Comparison of ENCODE assay signal across 12 cellular contexts in the genomic region with DNA sequence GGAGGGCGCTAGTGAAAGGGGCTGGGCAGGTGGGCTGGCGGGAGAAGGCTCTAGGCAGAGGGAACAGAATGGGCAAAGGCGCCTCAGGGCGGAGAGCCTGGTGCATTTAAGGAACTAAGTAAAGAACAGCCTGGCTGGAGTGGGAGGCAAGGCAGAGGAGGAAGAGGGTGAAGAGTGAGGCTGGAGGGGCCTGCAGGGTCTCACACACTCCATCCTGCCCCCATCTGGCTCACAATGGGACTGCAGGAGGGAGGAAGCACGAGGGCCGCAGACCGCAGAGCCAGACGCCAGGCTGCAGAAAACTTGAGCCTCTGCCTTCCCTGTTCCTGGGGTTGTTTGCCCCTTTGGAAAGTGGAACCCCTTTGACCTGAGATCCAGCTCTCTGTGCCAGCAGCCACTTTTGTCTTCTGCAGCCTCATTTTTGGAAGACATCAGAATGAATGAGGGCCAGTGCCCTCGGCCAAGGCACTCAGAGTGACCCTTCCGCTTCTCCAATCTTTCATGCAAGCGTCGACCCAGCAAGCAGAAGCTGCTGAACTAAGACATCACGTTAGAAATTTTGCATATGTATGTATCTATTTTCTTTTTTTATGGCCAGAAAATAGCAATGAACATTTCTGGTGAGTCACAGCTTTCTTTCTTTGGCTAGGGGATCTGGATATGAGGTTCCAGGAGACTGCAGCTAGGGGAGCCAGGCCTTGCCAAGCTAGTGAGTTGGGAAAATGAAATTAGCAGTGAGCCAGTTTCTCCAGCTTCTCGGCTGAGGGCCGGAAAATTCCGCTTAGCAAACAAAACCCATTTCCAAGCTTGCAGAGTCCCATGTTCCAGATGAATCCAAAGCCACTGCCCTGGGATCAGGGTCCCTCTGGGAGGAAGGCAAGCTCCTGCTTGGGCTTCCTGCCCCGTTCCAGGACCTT.
A peak's percentile ranks its signal among the peaks of the same experiment; 100 is the strongest.
DNase-seq lines count a peak whose midpoint lies in the region; ATAC-seq and TF ChIP-seq lines count a peak whose summit lies in the region.
"Had no signal": no experiment of that assay in that cellular context is flagged by ENCODE, and none has a peak within 500 bp of the region (broad histone marks: within the 10 kb centered on the region; RNA-seq: fewer than 3 reads in every experiment).

No MANE protein-coding gene starts in this region.

- H3K79me2 ChIP-seq in H9 (ENCODE audit: insufficient read depth, low read length): no peaks in the 10 kb centered on the region

- H2AFZ ChIP-seq in H9 (ENCODE audit: low read length): no peak overlapping the region

- WGBS in H9 (ENCODE audit: extremely low coverage, insufficient read length, low lambda C conversion rate): no CpG with 5 or more reads among the region's 17 CpGs
- 79 to 92% methylated on average over 17 of the region's 17 CpGs for WGBS in lung, 2 donors

- H3K9me3 Mint-ChIP-seq in H9: peaks cover 3% of the 10 kb centered on the region in 2 experiments; a peak in 2 of 5 replicates
- peaks cover 9% of the 10 kb centered on the region for H3K9me3 Mint-ChIP-seq in chondrocyte (ENCODE audit: low read depth)

- no peak overlapping the region for H3K27ac ChIP-seq in H9 (ENCODE audit: insufficient read length, low read depth, low read length)
- H3K27ac ChIP-seq in lung (ENCODE audit: low read depth in 1 of 2, low read length in 1 of 2): no peak overlapping the region

- no peak overlapping the region for H3K4me3 Mint-ChIP-seq in H9
- H3K4me3 Mint-ChIP-seq in chondrocyte (ENCODE audit: unreplicated experiment): no peak overlapping the region
- H3K4me3 Mint-ChIP-seq: activated CD4-positive, alpha-beta T cell treated with anti-CD3 and anti-CD28 coated beads, Interleukin-2, amount 10 ng/mL, durations not matched to agents 7 days and 5 days had no signal

- H3K36me3 ChIP-seq in lung (ENCODE audit: control insufficient read depth in 2 of 2, insufficient read depth in 2 of 2, low read length in 2 of 2): no peaks in the 10 kb centered on the region

- H3K23ac ChIP-seq in H9 (ENCODE audit: insufficient read length, low read depth, low read length): no peak overlapping the region

- H3K23me2 ChIP-seq in H9 (ENCODE audit: insufficient read length, low read depth, low read length, poor library complexity, severe bottlenecking): no peaks in the 10 kb centered on the region

- DNase-seq in AG08395 (ENCODE audit: low spot score) (peak; percentile 80), H9 (peak; percentile 75), chondrocyte (ENCODE audit: low spot score) (no peak), lung (ENCODE audit: low spot score) (no peak), OCI-M2 (lab: John Stamatoyannopoulos, UW; ENCODE audit: unreplicated experiment) (no peak), NCI-H146 treated with DMSO at 0.1 percent for 48 hours (lab: John Stamatoyannopoulos, UW; ENCODE audit: unreplicated experiment) (no peak)
- DNase-seq: activated CD4-positive, alpha-beta T cell treated with anti-CD3 and anti-CD28 coated beads, Interleukin-2, amount 10 ng/mL, durations not matched to agents 7 days and 5 days; cortex of kidney; NCI-H748 treated with DMSO at 0.1 percent for 48 hours; stimulated activated CD4-positive, alpha-beta T cell treated with anti-CD3 and anti-CD28 coated beads, Interleukin-4, amount 100 ng/mL, for 4 hours had no signal

- H3K27ac Mint-ChIP-seq in H9 (peak overlapping the region in 1 of 3 experiments; percentile 41; a peak in 2 of 7 replicates), chondrocyte (ENCODE audit: unreplicated experiment) (no peak overlapping the region)
- H3K27ac Mint-ChIP-seq: activated CD4-positive, alpha-beta T cell treated with anti-CD3 and anti-CD28 coated beads, Interleukin-2, amount 10 ng/mL, durations not matched to agents 7 days and 5 days had no signal

- no peak overlapping the region for H3K4me2 ChIP-seq in H9 (ENCODE audit: insufficient read depth, insufficient read length, low read length)

- H4K91ac ChIP-seq in H9 (ENCODE audit: insufficient read length, low read depth, low read length): no peak overlapping the region

- H4K5ac ChIP-seq in H9 (ENCODE audit: insufficient read length, low read depth, low read length): no peak overlapping the region

- H3K27me3 ChIP-seq in H9 (ENCODE audit: insufficient read depth, low read length) (no peaks in the 10 kb centered on the region), lung (ENCODE audit: control insufficient read depth, insufficient read depth) (no peaks in the 10 kb centered on the region)

- ATAC-seq in lung (ENCODE audit: insufficient read depth, low FRiP score) (peak; percentile 43), HG02852 (IDR thresholded peaks at IDR 0.05; ENCODE audit: unreplicated experiment) (no peak), HG03039 (IDR thresholded peaks at IDR 0.05; ENCODE audit: unreplicated experiment) (no peak)

- no peak overlapping the region for H4K8ac ChIP-seq in H9 (replicated peaks; ENCODE audit: insufficient read length, low read depth, low read length)

- H3K4me1 ChIP-seq in H9 (ENCODE audit: insufficient read depth, low read length) (no peaks in the 10 kb centered on the region), lung (ENCODE audit: control insufficient read depth in 2 of 2, insufficient read depth in 2 of 2, low read length in 2 of 2) (no peaks in the 10 kb centered on the region)

- TF ChIP-seq CTCF in H9 (conservative IDR thresholded peaks at IDR 0.05) (peak; percentile 71), chondrocyte (IDR thresholded peaks at IDR 0.05) (peak; percentile 18), lung (IDR thresholded peaks at IDR 0.05; ENCODE audit: control extremely low read depth, extremely low read depth) (no peak)

- H3K4ac ChIP-seq in H9 (ENCODE audit: low read depth, low read length): no peak overlapping the region

- no peak overlapping the region for H3K9ac ChIP-seq in H9 (ENCODE audit: extremely low read depth, insufficient read length, low read length)

- H3K4me3 ChIP-seq in lung: no peak overlapping the region

- H2BK15ac ChIP-seq in H9 (ENCODE audit: low read depth, low read length): no peak overlapping the region

- no peak overlapping the region for H2BK20ac ChIP-seq in H9 (ENCODE audit: low read depth, low read length, poor library complexity, severe bottlenecking)

- no peak overlapping the region; the same call in 1 of the 2 replicates for H3K14ac ChIP-seq in H9 (ENCODE audit: insufficient read depth, low read length)

- H3K79me1 ChIP-seq in H9 (ENCODE audit: insufficient read depth, low read depth, low read length, poor library complexity, severe bottlenecking): no peaks in the 10 kb centered on the region

- H3K18ac ChIP-seq in H9 (ENCODE audit: insufficient read length, low read depth, low read length): no peak overlapping the region

- H3K27me3 Mint-ChIP-seq in H9 (ENCODE audit: low read depth) (peaks cover 6% of the 10 kb centered on the region; the same call in 1 of the 2 replicates), chondrocyte (ENCODE audit: low read depth) (peaks cover 30% of the 10 kb centered on the region)
- H3K27me3 Mint-ChIP-seq: activated CD4-positive, alpha-beta T cell treated with anti-CD3 and anti-CD28 coated beads, Interleukin-2, amount 10 ng/mL, durations not matched to agents 7 days and 5 days had no signal

- no peaks in the 10 kb centered on the region for H4K20me1 ChIP-seq in H9 (ENCODE audit: control insufficient read depth, insufficient read depth, insufficient read length)

- H3K36me3 Mint-ChIP-seq in H9 (ENCODE audit: insufficient read depth in 1 of 3, low read depth in 3 of 3): peaks cover 2 to 10% (median 3%) of the 10 kb centered on the region in 3 experiments; a peak in 4 of 7 replicates
- H3K36me3 Mint-ChIP-seq in chondrocyte (ENCODE audit: low read depth): peaks cover 6% of the 10 kb centered on the region

- no peak overlapping the region for H3K56ac ChIP-seq in H9 (ENCODE audit: insufficient read length, low read depth, low read length)

- H2BK12ac ChIP-seq in H9 (ENCODE audit: insufficient read length, low read depth, low read length): no peak overlapping the region

- no peak overlapping the region for H2AK5ac ChIP-seq in H9 (ENCODE audit: insufficient read length, low read length)

- peaks cover 8 to 10% of the 10 kb centered on the region in 2 experiments for H3K4me1 Mint-ChIP-seq in H9
- no peaks in the 10 kb centered on the region for H3K4me1 Mint-ChIP-seq in chondrocyte (ENCODE audit: low read depth)
- H3K4me1 Mint-ChIP-seq: activated CD4-positive, alpha-beta T cell treated with anti-CD3 and anti-CD28 coated beads, Interleukin-2, amount 10 ng/mL, durations not matched to agents 7 days and 5 days had no signal

- no peaks in the 10 kb centered on the region for H3K9me3 ChIP-seq in H9 (ENCODE audit: control insufficient read depth, low read depth, low read length)
- peaks cover 0 to 3% of the 10 kb centered on the region in 2 donors for H3K9me3 ChIP-seq in lung (ENCODE audit: control insufficient read depth in 2 of 2, insufficient read depth in 1 of 2, low read length in 1 of 2)

- no peak overlapping the region for H3T11ph ChIP-seq in H9 (ENCODE audit: low read length)

- H2BK120ac ChIP-seq in H9 (ENCODE audit: low read depth, low read length, poor library complexity, severe bottlenecking): no peak overlapping the region

- no peak overlapping the region for H2BK5ac ChIP-seq in H9 (ENCODE audit: insufficient read length, low read length)

Comparison
In these comparisons a context has a peak if more than half of its experiments do, and no peak if none do; other contexts are left out.
1. DNase-seq: peak in AG08395 (single experiment) and H9 (single experiment); none in chondrocyte (single experiment), lung (single experiment), OCI-M2 (single experiment) and NCI-H146 treated with DMSO at 0.1 percent for 48 hours (single experiment).